12 cellular contexts compared by ENCODE assay signal in genomic region chr5:42982107-42982622, GRCh38. TPM values are rescaled to one million over a fixed set of nuclear protein-coding genes. Genes with fewer than 3 reads are reported as not detected.
DNase-seq lines count a peak whose midpoint lies in the region; ATAC-seq and TF ChIP-seq lines count a peak whose summit lies in the region.
"Had no signal": no experiment of that assay in that cellular context is flagged by ENCODE, and none has a peak within 500 bp of the region (broad histone marks: within the 10 kb centered on the region; RNA-seq: fewer than 3 reads in every experiment).

No MANE protein-coding gene starts in this region.

- H3K4me3 Mint-ChIP-seq in Calu3 (ENCODE audit: low read depth, unreplicated experiment): no peak overlapping the region
- H3K4me3 Mint-ChIP-seq: activated naive CD8-positive, alpha-beta T cell treated with anti-CD3 and anti-CD28 coated beads, Interleukin-2, amount 10 ng/mL, durations not matched to agents 7 days and 5 days; naive B cell had no signal

- CTCF ChIA-PET in Calu3 (lab: Charles Lee) (interaction anchor here (0.6 kb wide), 1 partner anchor 101 kb away, joined by 3 read pairs; no protein-coding TSS in a partner anchor), PC-3 (lab: Charles Lee) (no interaction called here)

- peak overlapping the region; percentile 49 for H3K4me2 ChIP-seq in hepatocyte
- H3K4me2 ChIP-seq in PC-3 (ENCODE audit: low read length): no peak overlapping the region
- H3K4me2 ChIP-seq: KMS-11 had no signal

- no peaks in the 10 kb centered on the region for H3K79me2 ChIP-seq in hepatocyte
- no peaks in the 10 kb centered on the region for H3K79me2 ChIP-seq in PC-3 (ENCODE audit: low read length)

- H3K9me3 ChIP-seq in RWPE2 (ENCODE audit: severe bottlenecking) (no peaks in the 10 kb centered on the region), hepatocyte (ENCODE audit: low read depth) (no peaks in the 10 kb centered on the region), PC-3 (ENCODE audit: low read length) (no peaks in the 10 kb centered on the region)

- no peaks in the 10 kb centered on the region for H3K36me3 ChIP-seq in RWPE2 (ENCODE audit: low read depth)
- no peaks in the 10 kb centered on the region for H3K36me3 ChIP-seq in hepatocyte (replicated peaks; ENCODE audit: insufficient read depth, low read depth)
- no peaks in the 10 kb centered on the region for H3K36me3 ChIP-seq in PC-3 (ENCODE audit: low read depth, low read length)

- no peaks in the 10 kb centered on the region for H3K27me3 Mint-ChIP-seq in Calu3 (ENCODE audit: unreplicated experiment)
- H3K27me3 Mint-ChIP-seq: activated naive CD8-positive, alpha-beta T cell treated with anti-CD3 and anti-CD28 coated beads, Interleukin-2, amount 10 ng/mL, durations not matched to agents 7 days and 5 days; naive B cell had no signal

- H3K9me3 Mint-ChIP-seq in Calu3 (ENCODE audit: low read depth, unreplicated experiment): no peaks in the 10 kb centered on the region
- H3K9me3 Mint-ChIP-seq: naive B cell had no signal

- no peaks in the 10 kb centered on the region for H3K9me2 ChIP-seq in hepatocyte (replicated peaks; ENCODE audit: insufficient read depth)
- no peaks in the 10 kb centered on the region for H3K9me2 ChIP-seq in PC-3 (replicated peaks; ENCODE audit: low read length)

- H3K4me1 ChIP-seq in RWPE2 (ENCODE audit: insufficient read depth, poor library complexity, severe bottlenecking) (peaks cover 47% of the 10 kb centered on the region), hepatocyte (ENCODE audit: insufficient read depth) (no peaks in the 10 kb centered on the region), PC-3 (ENCODE audit: insufficient read depth, low read length) (peaks cover 30% of the 10 kb centered on the region)

- TF ChIP-seq CTCF in Calu3 (IDR thresholded peaks at IDR 0.05; ENCODE audit: unreplicated experiment) (no peak), RWPE2 (IDR thresholded peaks at IDR 0.05; ENCODE audit: poor library complexity, severe bottlenecking) (no peak), hepatocyte (IDR thresholded peaks at IDR 0.05; ENCODE audit: poor library complexity) (no peak), PC-3 (conservative IDR thresholded peaks at IDR 0.05; ENCODE audit: low read depth, low read length) (no peak)

- POLR2A ChIA-PET in PC-3 (lab: Charles Lee; ENCODE audit: unreplicated experiment): no interaction called here

- H3K4me1 Mint-ChIP-seq in Calu3 (ENCODE audit: low read depth, unreplicated experiment): peaks cover 45% of the 10 kb centered on the region

- H3K27ac Mint-ChIP-seq in Calu3 (ENCODE audit: unreplicated experiment): peak overlapping the region; percentile 61
- H3K27ac Mint-ChIP-seq: activated naive CD8-positive, alpha-beta T cell treated with anti-CD3 and anti-CD28 coated beads, Interleukin-2, amount 10 ng/mL, durations not matched to agents 7 days and 5 days had no signal

- no peaks in the 10 kb centered on the region for H3F3A ChIP-seq in PC-3 (ENCODE audit: low read length, unreplicated experiment)

- no peaks in the 10 kb centered on the region for H4K20me1 ChIP-seq in hepatocyte (ENCODE audit: insufficient read depth, poor library complexity, severe bottlenecking)
- H4K20me1 ChIP-seq in PC-3 (ENCODE audit: low read length): no peaks in the 10 kb centered on the region

- peak; percentile 51 for DNase-seq in Calu3
- peak; percentile 43 for DNase-seq in LoVo (ENCODE audit: low spot score)
- no peak for DNase-seq in RWPE2 (ENCODE audit: low spot score)
- DNase-seq in hepatocyte (ENCODE audit: low spot score): peak; percentile 21
- DNase-seq in GF-D8 (lab: John Stamatoyannopoulos, UW): no peak
- no peak for DNase-seq in RKO (ENCODE audit: low spot score)
- no peak for DNase-seq in PC-3
- DNase-seq: activated naive CD8-positive, alpha-beta T cell treated with anti-CD3 and anti-CD28 coated beads, Interleukin-2, amount 10 ng/mL, durations not matched to agents 7 days and 5 days; naive B cell; small intestine had no signal

- 18% methylated on average over 7 of the region's 7 CpGs for whole genome bisulfite sequencing in hepatocyte (ENCODE audit: low lambda C conversion rate, missing lambda C conversion rate)

- intact Hi-C loops in Calu3 (cut with micrococcal nuclease; ENCODE audit: unreplicated experiment): no loop called here
- intact Hi-C loops in PC-3 (cut with micrococcal nuclease): no loop called here

- H3K27me3 ChIP-seq in RWPE2 (ENCODE audit: insufficient read depth, poor library complexity, severe bottlenecking) (no peaks in the 10 kb centered on the region), hepatocyte (no peaks in the 10 kb centered on the region), PC-3 (ENCODE audit: low read length) (no peaks in the 10 kb centered on the region)

- H2AFZ ChIP-seq in hepatocyte (no peak overlapping the region), PC-3 (ENCODE audit: low read length) (no peak overlapping the region)

- H3K27ac ChIP-seq in RWPE2 (ENCODE audit: poor library complexity, severe bottlenecking) (peak overlapping the region; percentile 97), hepatocyte (peak overlapping the region; percentile 83), PC-3 (ENCODE audit: low read length) (no peak overlapping the region)
- H3K27ac ChIP-seq: KMS-11 had no signal

- ATAC-seq in RWPE2 (ENCODE audit: low read depth) (no peak), HG03095 (IDR thresholded peaks at IDR 0.05; ENCODE audit: unreplicated experiment) (no peak), PC-3 (no peak)

- no peak overlapping the region for H3K9ac ChIP-seq in PC-3 (ENCODE audit: low read length)
- H3K9ac ChIP-seq: KMS-11 had no signal

- H3K36me3 Mint-ChIP-seq in Calu3 (ENCODE audit: insufficient read depth, unreplicated experiment): peaks cover 51% of the 10 kb centered on the region

- H3K4me3 ChIP-seq in RWPE2 (ENCODE audit: severe bottlenecking) (no peak overlapping the region), hepatocyte (no peak overlapping the region), PC-3 (ENCODE audit: low read length) (no peak overlapping the region)

- BruUV-seq in Calu3 (replicated peaks; lab: Mats Ljungman, UMichigan): no TSS peak
- no TSS peak for BruUV-seq in PC-3 (replicated peaks; lab: Mats Ljungman, UMichigan)

RNA-seq across cellular contexts. Expression of gene ANXA2R, which starts 58.0 kb away (rescaled TPM):
- total RNA-seq in Calu3 (2022) (8.0 and 9.4 TPM in 2 replicates), hepatocyte (0.93 and 4.4 TPM in 2 replicates), PC-3 (2014; rRNA removed) (4.8 and 8.9 TPM in 2 replicates)
- 3.2 and 4.5 TPM in 2 replicates for polyA plus RNA-seq in hepatocyte

Comparison
In these comparisons a context has a peak if more than half of its experiments do, and no peak if none do; other contexts are left out.
1. DNase-seq: peak in Calu3 (single experiment), LoVo (single experiment) and hepatocyte (single experiment); none in RWPE2 (single experiment), GF-D8 (single experiment), RKO (single experiment) and PC-3 (single experiment).